ENCODE assay signal across 26 cellular contexts in genomic region chr13:58584610-58585009, GRCh38.
A peak's percentile ranks its signal among the peaks of the same experiment; 100 is the strongest.
DNase-seq lines count a peak whose midpoint lies in the region; ATAC-seq, FAIRE-seq and TF ChIP-seq lines count a peak whose summit lies in the region.
"Had no signal": no experiment of that assay in that cellular context is flagged by ENCODE, and none has a peak within 500 bp of the region (broad histone marks: within the 10 kb centered on the region; RNA-seq: fewer than 3 reads in every experiment).

No MANE protein-coding gene starts in this region.

- H3K36me3 ChIP-seq in HepG2 (replicated peaks in 1 of 2; ENCODE audit: control insufficient read depth in 1 of 2, insufficient read depth in 2 of 2, low read length in 2 of 2): no peaks in the 10 kb centered on the region
- no peaks in the 10 kb centered on the region for H3K36me3 ChIP-seq in right lobe of liver
- H3K36me3 ChIP-seq in neural progenitor cell: no peaks in the 10 kb centered on the region
- H3K36me3 ChIP-seq in MM.1S (replicated peaks; ENCODE audit: insufficient read depth, low read length): no peaks in the 10 kb centered on the region
- H3K36me3 ChIP-seq: BE2C, BLaER1 had no signal

- POLR2A ChIA-PET in HepG2 (lab: Yijun Ruan, JAX): no interaction called here

- FAIRE-seq in HepG2 (lab: Jason Lieb, UNC): no peak
- FAIRE-seq: A549, GM12878, GM12892, GM18507, GM19239 had no signal

- H3F3A ChIP-seq in neural progenitor cell (ENCODE audit: low read depth) (no peaks in the 10 kb centered on the region), MM.1S (ENCODE audit: insufficient read depth, low read length) (no peaks in the 10 kb centered on the region)

- H3K4me1 Mint-ChIP-seq in neural progenitor cell: peaks cover 3% of the 10 kb centered on the region
- H3K4me1 Mint-ChIP-seq: CD4-positive, alpha-beta memory T cell; CD4-positive, CD25-positive, alpha-beta regulatory T cell; CD8-positive, alpha-beta memory T cell had no signal

- H3K9me3 Mint-ChIP-seq in neural progenitor cell: no peaks in the 10 kb centered on the region
- H3K9me3 Mint-ChIP-seq: CD14-positive monocyte had no signal

- H2AFZ ChIP-seq in HepG2 (ENCODE audit: low read length) (no peak overlapping the region), neural progenitor cell (replicated peaks) (peak overlapping the region; percentile 60), MM.1S (ENCODE audit: low read length) (no peak overlapping the region)

- H3K4me1 ChIP-seq in HepG2 (ENCODE audit: insufficient read depth, low read length): no peaks in the 10 kb centered on the region
- no peaks in the 10 kb centered on the region for H3K4me1 ChIP-seq in right lobe of liver
- H3K4me1 ChIP-seq in neural progenitor cell: no peaks in the 10 kb centered on the region
- no peaks in the 10 kb centered on the region for H3K4me1 ChIP-seq in MM.1S (ENCODE audit: low read length)
- H3K4me1 ChIP-seq: A549 had no signal

- H4K20me1 ChIP-seq in HepG2 (ENCODE audit: insufficient read depth, low read length): no peaks in the 10 kb centered on the region
- no peaks in the 10 kb centered on the region for H4K20me1 ChIP-seq in neural progenitor cell (ENCODE audit: low read depth)
- no peaks in the 10 kb centered on the region for H4K20me1 ChIP-seq in MM.1S (ENCODE audit: insufficient read depth, low read length)
- H4K20me1 ChIP-seq: BLaER1 had no signal

- in situ Hi-C loops in HepG2 (cut with HindIII; ENCODE audit: extremely low pct_ligation_motif_present, low pct_unique_long_range_greater_than_20kb): no loop called here

- H3K79me2 ChIP-seq in HepG2 (ENCODE audit: insufficient read depth, low read length) (no peaks in the 10 kb centered on the region), neural progenitor cell (ENCODE audit: low read depth) (no peaks in the 10 kb centered on the region), MM.1S (ENCODE audit: low read length) (no peaks in the 10 kb centered on the region)

- no peak for ATAC-seq in HepG2
- ATAC-seq in right lobe of liver: no peak
- ATAC-seq: A549, GM12878 had no signal

- no TSS peak for BruUV-seq in HepG2 (replicated peaks; lab: Mats Ljungman, UMichigan)

- no peak for TF ChIP-seq CTCF in HepG2 (CRISPR knock-in tag; IDR thresholded peaks at IDR 0.05)
- no peak for TF ChIP-seq CTCF in right lobe of liver (IDR thresholded peaks at IDR 0.05)
- no peak for TF ChIP-seq CTCF in neural progenitor cell (IDR thresholded peaks at IDR 0.05)
- no peak for TF ChIP-seq CTCF in MM.1S (IDR thresholded peaks at IDR 0.05; ENCODE audit: low read length)

- H3K27ac ChIP-seq in HepG2 (ENCODE audit: extremely low read length, insufficient read depth, low read length): no peak overlapping the region
- no peak overlapping the region for H3K27ac ChIP-seq in right lobe of liver
- H3K27ac ChIP-seq in neural progenitor cell: no peak overlapping the region
- no peak overlapping the region for H3K27ac ChIP-seq in MM.1S (ENCODE audit: low read length)
- H3K27ac ChIP-seq: 22Rv1, A549, BLaER1 had no signal

- no peak overlapping the region for H3K27ac Mint-ChIP-seq in neural progenitor cell
- H3K27ac Mint-ChIP-seq: CD14-positive monocyte; CD4-positive, alpha-beta memory T cell; CD4-positive, CD25-positive, alpha-beta regulatory T cell; CD8-positive, alpha-beta memory T cell had no signal

- DNase-seq in HepG2 (ENCODE audit: low spot score): no peak
- no peak for DNase-seq in right lobe of liver
- DNase-seq in neural progenitor cell (ENCODE audit: low spot score): no peak
- DNase-seq in AG08396 (ENCODE audit: low spot score): no peak
- DNase-seq in MM.1S: no peak
- DNase-seq: C1 segment of cervical spinal cord; CD4-positive, alpha-beta memory T cell; CD4-positive, CD25-positive, alpha-beta regulatory T cell; CD8-positive, alpha-beta memory T cell; COR-L47; DMS 273 treated with DMSO at 0.1 percent for 48 hours; DMS153; DMS53; DMS79; DND-41; EL; GDM1 had no signal

- H3K27me3 ChIP-seq in HepG2 (ENCODE audit: control insufficient read depth in 1 of 2, insufficient read depth in 2 of 2, low read length in 2 of 2): no peaks in the 10 kb centered on the region
- no peaks in the 10 kb centered on the region for H3K27me3 ChIP-seq in right lobe of liver
- no peaks in the 10 kb centered on the region for H3K27me3 ChIP-seq in neural progenitor cell
- no peaks in the 10 kb centered on the region for H3K27me3 ChIP-seq in MM.1S (replicated peaks; ENCODE audit: insufficient read depth, low read length)
- H3K27me3 ChIP-seq: BE2C, BLaER1 had no signal

- intact Hi-C loops in HepG2 (cut with micrococcal nuclease; ENCODE audit: unreplicated experiment) (no loop called here), right lobe of liver (cut with DNase I) (no loop called here)

- no peaks in the 10 kb centered on the region for H3K36me3 Mint-ChIP-seq in neural progenitor cell
- H3K36me3 Mint-ChIP-seq: CD14-positive monocyte; CD4-positive, alpha-beta memory T cell; CD4-positive, CD25-positive, alpha-beta regulatory T cell; CD8-positive, alpha-beta memory T cell had no signal

- no peaks in the 10 kb centered on the region for H3K27me3 Mint-ChIP-seq in neural progenitor cell (ENCODE audit: insufficient read depth, low read depth)
- H3K27me3 Mint-ChIP-seq: CD4-positive, alpha-beta memory T cell; CD4-positive, CD25-positive, alpha-beta regulatory T cell; CD8-positive, alpha-beta memory T cell had no signal

- H3K4me2 ChIP-seq in HepG2 (ENCODE audit: low read depth, low read length) (no peak overlapping the region), neural progenitor cell (no peak overlapping the region), MM.1S (ENCODE audit: low read depth, low read length) (no peak overlapping the region)
- H3K4me2 ChIP-seq: A549, BLaER1 had no signal

- TF ChIP-seq EP300 in HepG2 (IDR thresholded peaks at IDR 0.05; ENCODE audit: low read depth in 2 of 2, low read length in 2 of 2) (no peak), HepG2 (CRISPR knock-in tag; IDR thresholded peaks at IDR 0.05; ENCODE audit: borderline replicate concordance) (no peak)

- WGBS in HepG2 (ENCODE audit: low lambda C conversion rate): 3% methylated on average over 2 of the region's 2 CpGs
- WGBS in right lobe of liver (ENCODE audit: insufficient coverage, low coverage, low lambda C conversion rate, missing lambda C conversion rate): 51% methylated on average over 2 of the region's 2 CpGs

- H3K9me3 ChIP-seq in HepG2 (ENCODE audit: low read length) (peaks cover 72% of the 10 kb centered on the region), right lobe of liver (no peaks in the 10 kb centered on the region), neural progenitor cell (ENCODE audit: low read depth) (no peaks in the 10 kb centered on the region), MM.1S (replicated peaks; ENCODE audit: insufficient read depth, low read length) (no peaks in the 10 kb centered on the region)
- H3K9me3 ChIP-seq: A549, BE2C, BLaER1 had no signal

- no peak overlapping the region for H3K4me3 Mint-ChIP-seq in neural progenitor cell
- H3K4me3 Mint-ChIP-seq: CD14-positive monocyte; CD4-positive, alpha-beta memory T cell; CD4-positive, CD25-positive, alpha-beta regulatory T cell; CD8-positive, alpha-beta memory T cell had no signal

- CTCF ChIA-PET in HepG2 (lab: Yijun Ruan, JAX; ENCODE audit: low intra/inter-chr PET ratio, low total read pairs): no interaction called here

- no peak overlapping the region for H3K4me3 ChIP-seq in HepG2 (replicated peaks in 1 of 3; ENCODE audit: insufficient read depth in 1 of 3, low read depth in 2 of 3, low read length in 3 of 3)
- no peak overlapping the region for H3K4me3 ChIP-seq in right lobe of liver
- no peak overlapping the region for H3K4me3 ChIP-seq in neural progenitor cell
- no peak overlapping the region for H3K4me3 ChIP-seq in MM.1S (ENCODE audit: low read length)
- H3K4me3 ChIP-seq: A549, BLaER1, GM12878 had no signal

- no peak for TF ChIP-seq POLR2A in HepG2 (IDR thresholded peaks at IDR 0.05; ENCODE audit: insufficient read depth in 1 of 2, low read depth in 2 of 2, low read length in 2 of 2)
- TF ChIP-seq POLR2A in right lobe of liver (IDR thresholded peaks at IDR 0.05): no peak

- H3K9ac ChIP-seq in HepG2 (ENCODE audit: insufficient read depth, low read depth, low read length) (no peak overlapping the region), neural progenitor cell (no peak overlapping the region), MM.1S (ENCODE audit: low read length) (no peak overlapping the region)
- H3K9ac ChIP-seq: BLaER1 had no signal

- no peak for TF ChIP-seq RAD21 in HepG2 (CRISPR knock-in tag; IDR thresholded peaks at IDR 0.05)

- no peaks in the 10 kb centered on the region for H3K9me2 ChIP-seq in MM.1S (replicated peaks; ENCODE audit: insufficient read depth, low read length)

TF ChIP-seq in HepG2, 621 proteins besides CTCF, POLR2A, EP300 and RAD21:
- TF ChIP-seq ZNF883 (CRISPR knock-in tag; IDR thresholded peaks at IDR 0.05; ENCODE audit: not compliant biosample characterization) (no peak), SOX13 (IDR thresholded peaks at IDR 0.05) (no peak), SOX13 (CRISPR knock-in tag; conservative IDR thresholded peaks at IDR 0.05 in 1 of 2, IDR thresholded peaks at IDR 0.05 in 1 of 2) (no peak), MAFF (IDR thresholded peaks at IDR 0.05; ENCODE audit: low read depth, low read length) (peak; percentile 48; the same call in 1 of the 2 replicates), GATAD1 (CRISPR knock-in tag; IDR thresholded peaks at IDR 0.05) (no peak), MAFK (conservative IDR thresholded peaks at IDR 0.05 in 1 of 2, IDR thresholded peaks at IDR 0.05 in 1 of 2; ENCODE audit: low read length in 2 of 2) (peak; percentile 52 to 80; a peak in 3 of 4 replicates), PITX1 (CRISPR knock-in tag; IDR thresholded peaks at IDR 0.05) (no peak)
